Comparison of ENCODE assay signal across 1 cellular context in genomic region chr1:40641601-40642242, GRCh38.
A peak's percentile ranks its signal among the peaks of the same experiment; 100 is the strongest.
TF ChIP-seq lines count a peak whose summit lies in the region.

No MANE protein-coding gene starts in this region.

TF ChIP-seq in K562, 482 proteins besides CTCF, POLR2A, EP300 and RAD21 (continued from another document):
- TF ChIP-seq, protein P1, sequence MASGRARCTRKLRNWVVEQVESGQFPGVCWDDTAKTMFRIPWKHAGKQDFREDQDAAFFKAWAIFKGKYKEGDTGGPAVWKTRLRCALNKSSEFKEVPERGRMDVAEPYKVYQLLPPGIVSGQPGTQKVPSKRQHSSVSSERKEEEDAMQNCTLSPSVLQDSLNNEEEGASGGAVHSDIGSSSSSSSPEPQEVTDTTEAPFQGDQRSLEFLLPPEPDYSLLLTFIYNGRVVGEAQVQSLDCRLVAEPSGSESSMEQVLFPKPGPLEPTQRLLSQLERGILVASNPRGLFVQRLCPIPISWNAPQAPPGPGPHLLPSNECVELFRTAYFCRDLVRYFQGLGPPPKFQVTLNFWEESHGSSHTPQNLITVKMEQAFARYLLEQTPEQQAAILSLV (tag; IDR thresholded peaks at IDR 0.05): no peak
- TF ChIP-seq CBX1 (IDR thresholded peaks at IDR 0.05; ENCODE audit: low read depth) (no peak), RAD51 (IDR thresholded peaks at IDR 0.05; ENCODE audit: borderline replicate concordance, low read depth) (no peak), SRSF9 (IDR thresholded peaks at IDR 0.05; ENCODE audit: borderline replicate concordance, low read depth, low read length) (no peak), ZFP36 (IDR thresholded peaks at IDR 0.05; ENCODE audit: low read depth, low read length, partially characterized antibody) (peak; percentile 65), SMAD4 (CRISPR knock-in tag; conservative IDR thresholded peaks at IDR 0.05) (no peak), RBM25 (IDR thresholded peaks at IDR 0.05; ENCODE audit: low read depth, low read length, severe bottlenecking) (peak; percentile 76), KDM1A (IDR thresholded peaks at IDR 0.05) (peak in 1 of 2 experiments; percentile 46; a peak in 2 of 4 replicates), BCOR (IDR thresholded peaks at IDR 0.05) (peak; percentile 64; the same call in 1 of the 2 replicates), TCF3 (CRISPR knock-in tag; IDR thresholded peaks at IDR 0.05) (no peak), ADNP (tag; IDR thresholded peaks at IDR 0.05) (peak; percentile 22; the same call in 1 of the 2 replicates), MECOM (CRISPR knock-in tag; IDR thresholded peaks at IDR 0.05) (no peak), KHSRP (IDR thresholded peaks at IDR 0.05) (no peak)
